ENCODE assay signal across 1 cellular context in the genomic region with DNA sequence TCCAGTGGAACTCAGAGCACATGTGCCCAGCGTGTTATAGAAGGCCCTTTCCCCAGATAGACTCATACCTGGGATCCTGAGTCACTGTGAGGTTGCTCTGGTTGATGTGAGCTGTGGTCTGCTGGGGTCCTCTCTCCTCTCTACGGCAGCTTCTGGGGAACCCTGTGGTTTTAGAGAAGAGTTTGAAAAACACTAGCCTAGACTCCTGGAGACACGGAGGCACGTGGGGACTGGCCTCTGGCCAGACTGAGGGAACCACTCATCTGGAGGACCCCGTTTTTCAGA.
TF ChIP-seq lines count a peak whose summit lies in the region.

No MANE protein-coding gene starts in this region.

TF ChIP-seq in GM23338, 12 proteins besides CTCF, POLR2A, EP300 and RAD21 (continued from another document):
- TF ChIP-seq ZNF462 (CRISPR knock-in tag; IDR thresholded peaks at IDR 0.05) (no peak), STAT1 (IDR thresholded peaks at IDR 0.05; ENCODE audit: unreplicated experiment) (no peak), JUNB (IDR thresholded peaks at IDR 0.05; ENCODE audit: unreplicated experiment) (no peak)
